Comparison of ENCODE assay signal across 11 cellular contexts in genomic region chr7:157271315-157271990, GRCh38.
A peak's percentile ranks its signal among the peaks of the same experiment; 100 is the strongest.
DNase-seq lines count a peak whose midpoint lies in the region; ATAC-seq and TF ChIP-seq lines count a peak whose summit lies in the region.
"Had no signal": no experiment of that assay in that cellular context is flagged by ENCODE, and none has a peak within 500 bp of the region (broad histone marks: within the 10 kb centered on the region; RNA-seq: fewer than 3 reads in every experiment).

No MANE protein-coding gene starts in this region.

- H3K27me3 ChIP-seq in tibial nerve: no peaks in the 10 kb centered on the region

- H3K4me1 ChIP-seq in mesodermal cell (ENCODE audit: control insufficient read depth, insufficient read depth, low read length, poor library complexity, severe bottlenecking) (peaks cover 9% of the 10 kb centered on the region), tibial nerve (peaks cover 4 to 29% (median 16%) of the 10 kb centered on the region in 4 donors)

- TF ChIP-seq CTCF in brain (conservative IDR thresholded peaks at IDR 0.05) (no peak), tibial nerve (IDR thresholded peaks at IDR 0.05) (no peak)

- H3K9me3 Mint-ChIP-seq in brain: no peaks in the 10 kb centered on the region

- peaks cover 12% of the 10 kb centered on the region for H3K4me1 Mint-ChIP-seq in brain

- H3K4me3 ChIP-seq in mesodermal cell (ENCODE audit: extremely low read depth, insufficient read depth, low read length, poor library complexity, severe bottlenecking): no peak overlapping the region
- H3K4me3 ChIP-seq in tibial nerve: no peak overlapping the region
- H3K4me3 ChIP-seq: GM12878 had no signal

- H3K27me3 Mint-ChIP-seq in brain: peaks cover 4% of the 10 kb centered on the region
- H3K27me3 Mint-ChIP-seq: progenitor cell of endocrine pancreas had no signal

- H3K9me3 ChIP-seq in mesodermal cell (ENCODE audit: control insufficient read depth, low read length) (no peaks in the 10 kb centered on the region), tibial nerve (no peaks in the 10 kb centered on the region)

- TF ChIP-seq EP300 in tibial nerve (IDR thresholded peaks at IDR 0.05): no peak

- H3K36me3 Mint-ChIP-seq in brain: peaks cover 29% of the 10 kb centered on the region

- TF ChIP-seq POLR2A in tibial nerve (IDR thresholded peaks at IDR 0.05): no peak

- no peak for ATAC-seq in GM21825 (IDR thresholded peaks at IDR 0.05; ENCODE audit: unreplicated experiment)

- H3K4me3 Mint-ChIP-seq in brain: no peak overlapping the region

- DNase-seq in activated CD8-positive, alpha-beta memory T cell treated with anti-CD3 and anti-CD28 coated beads, Interleukin-2, amount 50 U/mL, for 4 hours: peak; percentile 4
- no peak for DNase-seq in activated CD8-positive, alpha-beta memory T cell treated with anti-CD3 and anti-CD28 coated beads, Interleukin-2, amount 50 U/mL, for 48 hours
- DNase-seq in tibial nerve (ENCODE audit: low spot score in 2 of 2): no peak
- DNase-seq in substantia nigra (lab: John Stamatoyannopoulos, UW): no peak
- DNase-seq in HPDE6-E6E7 (ENCODE audit: extremely low spot score): no peak
- DNase-seq: foreskin melanocyte had no signal

- H3K27ac Mint-ChIP-seq in brain: peak overlapping the region; percentile 25 to 88 (median 47)

- WGBS in mesodermal cell (ENCODE audit: insufficient coverage in 2 of 2), 2 experiments: 97% methylated on average over 14 of the region's 15 CpGs
- 86 to 87% methylated on average over 10 to 15 of the region's 15 CpGs for WGBS in tibial nerve, 2 donors

- H3K27ac ChIP-seq in mesodermal cell (ENCODE audit: low read depth, low read length, severe bottlenecking) (peak overlapping the region; percentile 53), tibial nerve (peak overlapping the region; percentile 45 to 86 (median 66)), substantia nigra (ENCODE audit: low read depth, low read length, poor library complexity, severe bottlenecking) (no peak overlapping the region)

- H3K36me3 ChIP-seq in mesodermal cell (ENCODE audit: control insufficient read depth, insufficient read depth, low read length) (peaks cover 50% of the 10 kb centered on the region), tibial nerve (peaks cover 0 to 51% (median 12%) of the 10 kb centered on the region in 3 donors)
